ENCODE assay signal across 8 cellular contexts in the genomic region with DNA sequence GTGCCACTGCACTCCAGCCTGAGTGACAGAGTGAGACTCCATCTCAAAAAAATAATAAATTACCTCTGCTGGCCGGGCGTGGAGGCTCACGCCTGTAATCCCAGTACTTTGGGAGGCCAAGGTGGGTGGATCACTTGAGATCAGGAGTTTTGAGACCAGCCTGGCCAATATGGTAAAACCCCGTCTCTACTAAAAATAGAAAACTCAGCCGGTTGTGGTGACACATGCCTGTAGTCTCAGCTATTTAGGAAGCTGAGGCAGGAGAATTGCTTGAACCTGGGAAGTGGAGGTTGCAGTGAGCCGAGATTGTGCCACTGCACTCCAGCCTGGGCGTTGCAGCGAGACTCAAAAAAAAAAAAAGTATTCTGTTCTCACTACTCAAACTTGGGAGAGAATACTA. TPM values are rescaled to one million over a fixed set of nuclear protein-coding genes. Genes with fewer than 3 reads are reported as not detected.
DNase-seq lines count a peak whose midpoint lies in the region; ATAC-seq and TF ChIP-seq lines count a peak whose summit lies in the region.
"Not testable (repeated sequence)": the region's sequence is repeated elsewhere in the genome, so short reads cannot be mapped to it uniquely, and the experiment has no call there.

No MANE protein-coding gene starts in this region.

- intact Hi-C loops in Panc1 (cut with micrococcal nuclease; ENCODE audit: unreplicated experiment), result loop anchor here (10.0 kb wide), 2 partner anchors 55 to 165 kb away; no protein-coding TSS in a partner anchor
- intact Hi-C loops in activated CD4-positive, alpha-beta memory T cell treated with anti-CD3 and anti-CD28 coated beads for 36 hours (cut with micrococcal nuclease), result loop anchor here (1.0 to 2.0 kb wide), 4 partner anchors 19 to 89 kb away; partner anchors contain the start of gene EIF2S3
- intact Hi-C loops in activated naive CD4-positive, alpha-beta T cell treated with anti-CD3 and anti-CD28 coated beads for 36 hours (cut with micrococcal nuclease), result loop anchor here (1.0 to 2.0 kb wide), 10 partner anchors 26 to 603 kb away; partner anchors contain the start of genes APOO and EIF2S3

- CTCF ChIA-PET in Panc1 (lab: Charles Lee); activated CD4-positive, alpha-beta memory T cell treated with anti-CD3 and anti-CD28 coated beads for 36 hours (lab: Charles Lee): not testable (repeated sequence)
- CTCF ChIA-PET in activated naive CD4-positive, alpha-beta T cell treated with anti-CD3 and anti-CD28 coated beads for 36 hours (lab: Charles Lee), result interaction anchor here (0.7 to 2.3 kb wide), 3 partner anchors 26 to 162 kb away, joined by 3 to 7 read pairs (median 4); partner anchors contain the start of gene ZFX

- not testable (repeated sequence) for H3K27me3 ChIP-seq in Panc1 (ENCODE audit: control insufficient read depth, insufficient read depth, low read length)

- H3K4me1 Mint-ChIP-seq in activated CD4-positive, alpha-beta memory T cell treated with anti-CD3 and anti-CD28 coated beads for 36 hours (ENCODE audit: low read depth), result peaks cover 16% of the 10 kb centered on the region
- H3K4me1 Mint-ChIP-seq in activated naive CD4-positive, alpha-beta T cell treated with anti-CD3 and anti-CD28 coated beads for 36 hours (ENCODE audit: low read depth), result peaks cover 36% of the 10 kb centered on the region

- H3K4me1 ChIP-seq in Panc1 (ENCODE audit: control insufficient read depth, insufficient read depth, low read length), result not testable (repeated sequence)

- peak overlapping the region; percentile 90 for H3K27ac Mint-ChIP-seq in activated CD4-positive, alpha-beta memory T cell treated with anti-CD3 and anti-CD28 coated beads for 36 hours
- H3K27ac Mint-ChIP-seq in activated naive CD4-positive, alpha-beta T cell treated with anti-CD3 and anti-CD28 coated beads for 36 hours, result peak overlapping the region; percentile 90

- H3K9me3 Mint-ChIP-seq in activated CD4-positive, alpha-beta memory T cell treated with anti-CD3 and anti-CD28 coated beads for 36 hours; activated naive CD4-positive, alpha-beta T cell treated with anti-CD3 and anti-CD28 coated beads for 36 hours: not testable (repeated sequence)

- H3K9me3 ChIP-seq in Panc1 (ENCODE audit: control insufficient read depth, insufficient read depth, low read depth, low read length), result not testable (repeated sequence)

- H3K27ac ChIP-seq in Panc1 (ENCODE audit: low read length), result peak overlapping the region; percentile 72; the same call in 1 of the 2 replicates

- H3K27me3 Mint-ChIP-seq in activated CD4-positive, alpha-beta memory T cell treated with anti-CD3 and anti-CD28 coated beads for 36 hours; activated naive CD4-positive, alpha-beta T cell treated with anti-CD3 and anti-CD28 coated beads for 36 hours (ENCODE audit: low read depth): not testable (repeated sequence)

- peaks cover 13% of the 10 kb centered on the region for H3K36me3 Mint-ChIP-seq in activated CD4-positive, alpha-beta memory T cell treated with anti-CD3 and anti-CD28 coated beads for 36 hours
- peaks cover 23% of the 10 kb centered on the region for H3K36me3 Mint-ChIP-seq in activated naive CD4-positive, alpha-beta T cell treated with anti-CD3 and anti-CD28 coated beads for 36 hours (ENCODE audit: low read depth)

- BruUV-seq in Panc1 (replicated peaks; lab: Mats Ljungman, UMichigan), result not testable (repeated sequence)

- DNase-seq in DMS53 (lab: John Stamatoyannopoulos, UW), result peak; percentile 22
- not testable (repeated sequence) for DNase-seq in Panc1 (ENCODE audit: low read depth, low spot score); stimulated activated naive CD8-positive, alpha-beta T cell treated with anti-CD3 and anti-CD28 coated beads, Interleukin-15, Interleukin-2, amounts not matched to agents 100 U/mL and 50 U/mL, for 24 hours
- DNase-seq in activated CD4-positive, alpha-beta memory T cell treated with anti-CD3 and anti-CD28 coated beads for 36 hours, result peak; percentile 39
- DNase-seq in activated naive CD4-positive, alpha-beta T cell treated with anti-CD3 and anti-CD28 coated beads for 36 hours, result peak; percentile 25
- DNase-seq in myocyte (ENCODE audit: low read depth), result peak; percentile 7

- in situ Hi-C loops in Panc1 (cut with HindIII; ENCODE audit: low pct_unique_long_range_greater_than_20kb, low sequenced_read_pairs), result not testable (repeated sequence)

- TF ChIP-seq CTCF in Panc1 (IDR thresholded peaks at IDR 0.05), result not testable (repeated sequence)

- not testable (repeated sequence) for H3K4me3 ChIP-seq in Panc1 (ENCODE audit: low read depth in 2 of 2, low read length in 2 of 2)

- POLR2A ChIA-PET in Panc1 (lab: Charles Lee), result interaction anchor here (0.7 kb wide), 2 partner anchors 84 to 86 kb away, joined by 4 to 5 read pairs; no protein-coding TSS in a partner anchor
- POLR2A ChIA-PET in activated CD4-positive, alpha-beta memory T cell treated with anti-CD3 and anti-CD28 coated beads for 36 hours (lab: Charles Lee), result interaction anchor here (0.6 to 1.0 kb wide), 2 partner anchors 70 to 676 kb away, joined by 3 read pairs; partner anchors contain the start of gene ZFX

- H3K36me3 ChIP-seq in Panc1 (ENCODE audit: control insufficient read depth, insufficient read depth, low read length), result not testable (repeated sequence)

- ATAC-seq in GM21825 (IDR thresholded peaks at IDR 0.05; ENCODE audit: unreplicated experiment), result peak; percentile 22
- ATAC-seq in HG03378 (IDR thresholded peaks at IDR 0.05; ENCODE audit: unreplicated experiment), result peak; percentile 12
- ATAC-seq in Panc1, result peak; percentile 51
- peak; percentile 40 for ATAC-seq in stimulated activated naive CD8-positive, alpha-beta T cell treated with anti-CD3 and anti-CD28 coated beads, Interleukin-15, Interleukin-2, amounts not matched to agents 100 U/mL and 50 U/mL, for 24 hours

- H3K4me3 Mint-ChIP-seq in activated CD4-positive, alpha-beta memory T cell treated with anti-CD3 and anti-CD28 coated beads for 36 hours, result peak overlapping the region; percentile 45
- H3K4me3 Mint-ChIP-seq in activated naive CD4-positive, alpha-beta T cell treated with anti-CD3 and anti-CD28 coated beads for 36 hours, result peak overlapping the region; percentile 15

RNA-seq across cellular contexts. Expression of gene EIF2S3, which starts 25.5 kb away (rescaled TPM):
- 154 TPM for total RNA-seq in Panc1 (2021; ENCODE audit: unreplicated experiment)
- polyA plus RNA-seq in Panc1 (2012; ENCODE audit: insufficient read length), result 161 TPM
- total RNA-seq in activated CD4-positive, alpha-beta memory T cell treated with anti-CD3 and anti-CD28 coated beads for 36 hours, result 100 to 1,000 TPM; 282 to 295 TPM
- total RNA-seq in activated naive CD4-positive, alpha-beta T cell treated with anti-CD3 and anti-CD28 coated beads for 36 hours, result 100 to 1,000 TPM; 366 to 386 TPM
- 155 and 161 TPM in 2 replicates for total RNA-seq in myocyte
- polyA plus RNA-seq in myocyte (2012), result 79.8 TPM

RNA-seq across cellular contexts. Expression of gene KLHL15, which starts 53.3 kb away (rescaled TPM):
- total RNA-seq in Panc1 (2021; ENCODE audit: unreplicated experiment) (9.6 TPM), myocyte (11.3 and 21.2 TPM in 2 replicates)
- polyA plus RNA-seq in Panc1 (2012; ENCODE audit: insufficient read length), result 2.6 TPM
- 1 to 10 TPM; 9.3 to 9.7 TPM for total RNA-seq in activated CD4-positive, alpha-beta memory T cell treated with anti-CD3 and anti-CD28 coated beads for 36 hours
- 10 to 100 TPM; 20.6 to 21.5 TPM for total RNA-seq in activated naive CD4-positive, alpha-beta T cell treated with anti-CD3 and anti-CD28 coated beads for 36 hours
- 2.6 TPM for polyA plus RNA-seq in myocyte (2012)
